In genomic region chr3:45931476-45931875, GRCh38 we compare ENCODE assay signal across 22 cellular contexts. TPM values are rescaled to one million over a fixed set of nuclear protein-coding genes. Genes with fewer than 3 reads are reported as not detected.
DNase-seq lines count a peak whose midpoint lies in the region; ATAC-seq and TF ChIP-seq lines count a peak whose summit lies in the region.
"Had no signal": no experiment of that assay in that cellular context is flagged by ENCODE, and none has a peak within 500 bp of the region (broad histone marks: within the 10 kb centered on the region; RNA-seq: fewer than 3 reads in every experiment).

No MANE protein-coding gene starts in this region.

- TF ChIP-seq CTCF in upper lobe of right lung (IDR thresholded peaks at IDR 0.05): no peak

- H3K27ac ChIP-seq in upper lobe of right lung: no peak overlapping the region
- H3K27ac ChIP-seq: BLaER1 had no signal

- no peaks in the 10 kb centered on the region for H3K4me1 ChIP-seq in upper lobe of right lung
- H3K4me1 ChIP-seq: BLaER1 had no signal

- H3K9me3 ChIP-seq in upper lobe of right lung: no peaks in the 10 kb centered on the region
- H3K9me3 ChIP-seq: BLaER1 had no signal

- DNase-seq in cardiac septum (ENCODE audit: low spot score) (peak; percentile 24), Right ventricle myocardium superior (no peak), NCI-H2171 treated with DMSO at 0.1 percent for 48 hours (lab: John Stamatoyannopoulos, UW) (peak; percentile 78), mesenteric fat pad (ENCODE audit: low spot score) (peak; percentile 16), upper lobe of right lung (peak; percentile 8), posterior vena cava (ENCODE audit: low spot score) (no peak), NCI-H345 (lab: John Stamatoyannopoulos, UW) (no peak)
- DNase-seq: COR-L47, DMS79, HCEC 1CT, IMR-90, KG1, MM.1S, NCI-H2029, NCI-H226, NCI-H510A treated with DMSO at 0.1 percent for 48 hours, NCI-H774 had no signal

- intact Hi-C loops in cardiac septum (cut with DNase I): no loop called here
- intact Hi-C loops in Right ventricle myocardium superior (cut with DNase I): no loop called here
- intact Hi-C loops in upper lobe of right lung (cut with DNase I): no loop called here
- intact Hi-C loops in posterior vena cava (cut with DNase I): loop anchor here in 1 of 2 donors (10.0 kb wide), 1 partner anchor 143 kb away; no protein-coding TSS in a partner anchor

- peaks cover 99% of the 10 kb centered on the region for H3K36me3 ChIP-seq in upper lobe of right lung

- H3K27me3 ChIP-seq in upper lobe of right lung: no peaks in the 10 kb centered on the region
- H3K27me3 ChIP-seq: BLaER1 had no signal

- ATAC-seq in Right ventricle myocardium superior (ENCODE audit: poor library complexity) (no peak), upper lobe of right lung (no peak), HG02759 (IDR thresholded peaks at IDR 0.05; ENCODE audit: unreplicated experiment) (no peak)
- ATAC-seq: SK-N-SH treated with all-trans-retinoic acid at 6 μM for 48 hours had no signal

- H3K4me3 ChIP-seq in upper lobe of right lung: no peak overlapping the region
- H3K4me3 ChIP-seq: BLaER1 had no signal

RNA-seq across cellular contexts. Expression of gene CXCR6, which starts 11.8 kb away (rescaled TPM):
- 0.32 TPM for total RNA-seq in cardiac septum
- 0.22 TPM for total RNA-seq in Right ventricle myocardium superior
- 0.96 TPM for total RNA-seq in mesenteric fat pad
- 4.7 TPM for total RNA-seq in upper lobe of right lung
- total RNA-seq in posterior vena cava: under 1 TPM; 0.42 to 0.76 TPM
- total RNA-seq: A172, H1, IMR-90 had no signal

RNA-seq across cellular contexts. Expression of gene CCR9, which starts 45.1 kb away (rescaled TPM):
- total RNA-seq in cardiac septum: not detected
- total RNA-seq in Right ventricle myocardium superior: not detected
- not detected for total RNA-seq in mesenteric fat pad
- not detected for total RNA-seq in upper lobe of right lung
- total RNA-seq in posterior vena cava: not detected
- total RNA-seq: A172, H1, IMR-90 had no signal

Comparison
In these comparisons a context has a peak if more than half of its experiments do, and no peak if none do; other contexts are left out.
1. DNase-seq: peak in cardiac septum (single experiment), NCI-H2171 treated with DMSO at 0.1 percent for 48 hours (single experiment), mesenteric fat pad (single experiment) and upper lobe of right lung (single experiment); none in Right ventricle myocardium superior (single experiment), posterior vena cava (single experiment) and NCI-H345 (single experiment).